ENCODE assay signal across 19 cellular contexts in the genomic region with DNA sequence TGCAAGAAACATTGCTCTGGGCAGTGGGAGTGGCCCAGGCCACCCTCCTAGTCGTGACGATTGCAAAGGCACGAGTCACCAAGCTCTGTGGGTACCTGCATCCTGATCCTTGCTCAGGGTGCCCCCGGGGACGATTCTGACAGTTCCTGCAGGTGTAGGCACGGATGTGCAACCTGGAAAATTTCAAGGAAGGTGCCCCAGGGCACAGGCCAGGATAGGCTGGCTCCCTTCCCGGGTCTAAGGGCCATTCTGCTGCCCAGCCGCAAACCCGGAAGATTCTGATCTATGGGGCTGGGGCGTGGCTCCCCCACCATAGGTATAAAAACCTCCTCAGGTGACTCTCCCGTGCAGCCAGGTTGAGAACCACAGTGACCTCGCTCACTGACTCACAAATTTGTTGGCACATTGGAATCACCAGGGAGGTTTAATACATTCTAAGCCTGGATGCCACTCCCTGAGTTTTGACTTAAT.
DNase-seq lines count a peak whose midpoint lies in the region; ATAC-seq and TF ChIP-seq lines count a peak whose summit lies in the region.
"Had no signal": no experiment of that assay in that cellular context is flagged by ENCODE, and none has a peak within 500 bp of the region (broad histone marks: within the 10 kb centered on the region; RNA-seq: fewer than 3 reads in every experiment).

No MANE protein-coding gene starts in this region.

- TF ChIP-seq CTCF in nephron progenitor cell (IDR thresholded peaks at IDR 0.05) = no peak

- H3K9me3 Mint-ChIP-seq in nephron progenitor cell = peaks cover 23% of the 10 kb centered on the region
- H3K9me3 Mint-ChIP-seq: stimulated activated memory B cell treated with anti-CD40 and anti-IgM and Interleukin-4, amounts not matched to agents 10 μg/mL and 1 μg/mL and 100 μg/mL, for 72 hours had no signal

- H2BK120ac ChIP-seq in neuronal stem cell (ENCODE audit: low read depth, low read length) = no peak overlapping the region

- H3K4me3 Mint-ChIP-seq in nephron progenitor cell = no peak overlapping the region
- H3K4me3 Mint-ChIP-seq: activated CD8-positive, alpha-beta T cell treated with anti-CD3 and anti-CD28 coated beads, Interleukin-2, amount 10 ng/mL, durations not matched to agents 7 days and 5 days; stimulated activated memory B cell treated with anti-CD40 and anti-IgM and Interleukin-4, amounts not matched to agents 10 μg/mL and 1 μg/mL and 100 μg/mL, for 72 hours; WTC11 had no signal

- 42 to 43% methylated on average over 12 of the region's 12 CpGs for WGBS in esophagus, 2 donors
- no CpG with 5 or more reads among the region's 12 CpGs for WGBS in neuronal stem cell (ENCODE audit: extremely low coverage in 2 of 2, insufficient read length in 2 of 2, insufficient replicate concordance in 1 of 2), 2 donors

- no peak overlapping the region for H3K18ac ChIP-seq in neuronal stem cell (ENCODE audit: low read length)

- in situ Hi-C loops in Caki2 (cut with HindIII; ENCODE audit: low pct_unique_long_range_greater_than_20kb, low sequenced_read_pairs) = no loop called here

- no peak overlapping the region for H3K4ac ChIP-seq in neuronal stem cell (ENCODE audit: low read length)

- peak overlapping the region; percentile 5 for H2BK5ac ChIP-seq in neuronal stem cell (ENCODE audit: low read length)

- H3K27ac Mint-ChIP-seq in nephron progenitor cell = no peak overlapping the region
- H3K27ac Mint-ChIP-seq: activated CD8-positive, alpha-beta T cell treated with anti-CD3 and anti-CD28 coated beads, Interleukin-2, amount 10 ng/mL, durations not matched to agents 7 days and 5 days; stimulated activated memory B cell treated with anti-CD40 and anti-IgM and Interleukin-4, amounts not matched to agents 10 μg/mL and 1 μg/mL and 100 μg/mL, for 72 hours; WTC11 had no signal

- no peak overlapping the region for H4K91ac ChIP-seq in neuronal stem cell (ENCODE audit: low read depth, low read length, poor library complexity)

- peak overlapping the region; percentile 14 to 96 for H3K27ac ChIP-seq in esophagus (ENCODE audit: low read depth in 2 of 2, low read length in 1 of 2)
- H3K27ac ChIP-seq in neuronal stem cell (replicated peaks; ENCODE audit: low read length) = no peak overlapping the region
- H3K27ac ChIP-seq: skin epidermis, vagina had no signal

- no peak overlapping the region for H4K8ac ChIP-seq in neuronal stem cell (ENCODE audit: low read depth, low read length)

- H3K23ac ChIP-seq in neuronal stem cell (ENCODE audit: low read depth, low read length, poor library complexity) = no peak overlapping the region

- no peaks in the 10 kb centered on the region for H3K36me3 ChIP-seq in esophagus (ENCODE audit: control insufficient read depth in 2 of 2, insufficient read depth in 2 of 2, low read length in 1 of 2)
- H3K36me3 ChIP-seq in neuronal stem cell (replicated peaks in 1 of 2; ENCODE audit: control insufficient read depth in 2 of 2, insufficient read depth in 2 of 2, low read length in 2 of 2) = no peaks in the 10 kb centered on the region
- H3K36me3 ChIP-seq: vagina had no signal

- H2AK5ac ChIP-seq in neuronal stem cell (ENCODE audit: low read depth, low read length) = peak overlapping the region; percentile 28

- peak overlapping the region; percentile 9 for H3K14ac ChIP-seq in neuronal stem cell (ENCODE audit: low read length)

- peak overlapping the region; percentile 9 for H3K9ac ChIP-seq in neuronal stem cell (ENCODE audit: low read depth, low read length, poor library complexity)

- H3K79me1 ChIP-seq in neuronal stem cell (ENCODE audit: low read depth, low read length) = no peaks in the 10 kb centered on the region

- H3K9me3 ChIP-seq in esophagus (ENCODE audit: control insufficient read depth in 2 of 2, insufficient read depth in 1 of 2, low read depth in 1 of 2, low read length in 1 of 2) (no peaks in the 10 kb centered on the region), neuronal stem cell (replicated peaks in 1 of 2; ENCODE audit: control insufficient read depth in 2 of 2, insufficient read depth in 1 of 2, low read depth in 1 of 2, low read length in 2 of 2) (no peaks in the 10 kb centered on the region)
- H3K9me3 ChIP-seq: vagina had no signal

- H3K4me2 ChIP-seq in neuronal stem cell (ENCODE audit: insufficient read depth, low read length, poor library complexity, severe bottlenecking) = no peak overlapping the region

- no peak overlapping the region for H2BK15ac ChIP-seq in neuronal stem cell (ENCODE audit: low read length)

- ATAC-seq in GM21737 (IDR thresholded peaks at IDR 0.05; ENCODE audit: unreplicated experiment) = no peak
- ATAC-seq: activated CD8-positive, alpha-beta T cell treated with anti-CD3 and anti-CD28 coated beads, Interleukin-2, amount 10 ng/mL, durations not matched to agents 7 days and 5 days; stimulated activated memory B cell treated with anti-CD40 and anti-IgM and Interleukin-4, amounts not matched to agents 10 μg/mL and 1 μg/mL and 100 μg/mL, for 72 hours; WTC11 had no signal

- H3K4me1 Mint-ChIP-seq in nephron progenitor cell = peaks cover 51% of the 10 kb centered on the region
- H3K4me1 Mint-ChIP-seq: stimulated activated memory B cell treated with anti-CD40 and anti-IgM and Interleukin-4, amounts not matched to agents 10 μg/mL and 1 μg/mL and 100 μg/mL, for 72 hours; WTC11 had no signal

- peaks cover 3 to 19% of the 10 kb centered on the region in 2 donors for H3K4me1 ChIP-seq in esophagus (ENCODE audit: control insufficient read depth in 2 of 2, insufficient read depth in 2 of 2, low read length in 1 of 2)
- peaks cover 0 to 3% of the 10 kb centered on the region in 2 donors for H3K4me1 ChIP-seq in neuronal stem cell (ENCODE audit: control insufficient read depth in 2 of 2, insufficient read depth in 1 of 2, low read depth in 1 of 2, low read length in 2 of 2)

- no peak overlapping the region for H2AFZ ChIP-seq in neuronal stem cell (ENCODE audit: low read length)

- no peak overlapping the region for H2BK12ac ChIP-seq in neuronal stem cell (ENCODE audit: low read length)

- H3K27me3 ChIP-seq in esophagus (ENCODE audit: control insufficient read depth in 1 of 2, insufficient read depth in 2 of 2, low read length in 2 of 2) = no peaks in the 10 kb centered on the region
- peaks cover 0 to 31% (median 0%) of the 10 kb centered on the region in 3 experiments for H3K27me3 ChIP-seq in neuronal stem cell (ENCODE audit: control insufficient read depth in 3 of 3, insufficient read depth in 3 of 3, low read depth in 1 of 3, low read length in 3 of 3)
- H3K27me3 ChIP-seq: vagina had no signal

- H3K36me3 Mint-ChIP-seq in nephron progenitor cell (ENCODE audit: low read depth) = peaks cover 13% of the 10 kb centered on the region
- H3K36me3 Mint-ChIP-seq: stimulated activated memory B cell treated with anti-CD40 and anti-IgM and Interleukin-4, amounts not matched to agents 10 μg/mL and 1 μg/mL and 100 μg/mL, for 72 hours had no signal

- no peaks in the 10 kb centered on the region for H3K27me3 Mint-ChIP-seq in nephron progenitor cell (ENCODE audit: low read depth, poor library complexity)

- DNase-seq in Caki2 (ENCODE audit: low read depth) = peak; percentile 57
- peak; percentile 39 for DNase-seq in NCI-H226
- no peak for DNase-seq in neuronal stem cell (ENCODE audit: low spot score)
- DNase-seq in occipital lobe (lab: John Stamatoyannopoulos, UW) = no peak
- no peak for DNase-seq in nephron progenitor cell
- DNase-seq in NCI-H1048 (lab: John Stamatoyannopoulos, UW) = no peak
- DNase-seq: activated CD8-positive, alpha-beta T cell treated with anti-CD3 and anti-CD28 coated beads, Interleukin-2, amount 10 ng/mL, durations not matched to agents 7 days and 5 days; hippocampal formation; left cardiac atrium; NCI-H1092 treated with DMSO at 0.1 percent for 48 hours; posterior cingulate gyrus; Right ventricle myocardium superior; T-helper 1 cell had no signal

- H3K4me3 ChIP-seq in esophagus (ENCODE audit: low read depth in 1 of 2, low read length in 2 of 2) (no peak overlapping the region), neuronal stem cell (ENCODE audit: low read length in 2 of 2) (no peak overlapping the region)
- H3K4me3 ChIP-seq: skin epidermis, vagina had no signal

Comparison
In these comparisons a context has a peak if more than half of its experiments do, and no peak if none do; other contexts are left out.
1. DNase-seq: peak in Caki2 (single experiment) and NCI-H226 (single experiment); none in neuronal stem cell (single experiment), occipital lobe (single experiment), nephron progenitor cell (single experiment) and NCI-H1048 (single experiment).